In genomic region chr14:20836668-20837338, GRCh38 we compare ENCODE assay signal across 10 cellular contexts. TPM values are rescaled to one million over a fixed set of nuclear protein-coding genes. Genes with fewer than 3 reads are reported as not detected.
DNase-seq lines count a peak whose midpoint lies in the region; ATAC-seq, FAIRE-seq and TF ChIP-seq lines count a peak whose summit lies in the region.
"Had no signal": no experiment of that assay in that cellular context is flagged by ENCODE, and none has a peak within 500 bp of the region (broad histone marks: within the 10 kb centered on the region; RNA-seq: fewer than 3 reads in every experiment).

No MANE protein-coding gene starts in this region.

- TF ChIP-seq RAD21 in IMR-90 (IDR thresholded peaks at IDR 0.05; ENCODE audit: low read length) (no peak), H1 (IDR thresholded peaks at IDR 0.05 in 1 of 2, conservative IDR thresholded peaks at IDR 0.05 in 1 of 2; ENCODE audit: low read depth in 2 of 2, low read length in 2 of 2) (peak; percentile 47 to 59)

- no peaks in the 10 kb centered on the region for H3K27me3 ChIP-seq in IMR-90 (ENCODE audit: control insufficient read depth, insufficient read depth, low read length)
- no peaks in the 10 kb centered on the region for H3K27me3 ChIP-seq in H1 (replicated peaks in 1 of 4; ENCODE audit: control insufficient read depth in 3 of 4, extremely low read depth in 1 of 4, insufficient read depth in 3 of 4, low read length in 3 of 4)

- no peak overlapping the region for H3K23ac ChIP-seq in IMR-90 (ENCODE audit: low read depth, low read length)
- H3K23ac ChIP-seq in H1 (ENCODE audit: insufficient read length): no peak overlapping the region

- no peak overlapping the region for H3K4me3 ChIP-seq in IMR-90 (ENCODE audit: insufficient read depth, low read depth, low read length)
- no peak overlapping the region for H3K4me3 ChIP-seq in H1 (ENCODE audit: extremely low read depth in 1 of 4, insufficient read depth in 2 of 4, low read depth in 3 of 4, low read length in 4 of 4)
- H3K4me3 ChIP-seq: GM12878 had no signal

- H4K20me1 ChIP-seq in IMR-90 (ENCODE audit: insufficient read depth, low read length) (no peaks in the 10 kb centered on the region), H1 (replicated peaks in 1 of 2; ENCODE audit: control insufficient read depth in 1 of 2, insufficient read depth in 2 of 2, low read length in 2 of 2) (no peaks in the 10 kb centered on the region)

- H2AFZ ChIP-seq in IMR-90 (replicated peaks; ENCODE audit: low read length, poor library complexity) (no peak overlapping the region), H1 (ENCODE audit: low read length) (peak overlapping the region; percentile 83; the same call in 1 of the 2 replicates)

- no TSS peak for BruUV-seq in IMR-90 (replicated peaks; lab: Mats Ljungman, UMichigan)

- H3K4me2 ChIP-seq in IMR-90 (ENCODE audit: low read depth, low read length) (no peak overlapping the region), H1 (ENCODE audit: insufficient read depth in 1 of 2, low read depth in 2 of 2, low read length in 2 of 2) (no peak overlapping the region)

- no peaks in the 10 kb centered on the region for H3K79me2 ChIP-seq in H1 (ENCODE audit: control insufficient read depth in 1 of 2, insufficient read depth in 2 of 2, low read length in 2 of 2)

- H3K79me1 ChIP-seq in IMR-90 (ENCODE audit: low read depth in 1 of 2, low read length in 2 of 2) (no peaks in the 10 kb centered on the region), H1 (ENCODE audit: low read depth, low read length) (no peaks in the 10 kb centered on the region)

- dilution Hi-C loops in IMR-90 (cut with HindIII; ENCODE audit: low sequenced_read_pairs, unreplicated experiment): no loop called here

- CTCF ChIA-PET in IMR-90 (lab: Yijun Ruan, JAX) (no interaction called here), H1 (lab: Charles Lee; ENCODE audit: partially characterized antibody) (interaction anchor here (0.5 to 3.2 kb wide), 20 partner anchors 12 to 232 kb away, joined by 3 to 16 read pairs (median 4); no protein-coding TSS in a partner anchor)

- H2BK20ac ChIP-seq in IMR-90 (ENCODE audit: low read depth, low read length) (no peak overlapping the region), H1 (ENCODE audit: low read length) (peak overlapping the region; percentile 48; the same call in 1 of the 2 replicates)

- WGBS in IMR-90 (ENCODE audit: extremely low coverage in 2 of 2, insufficient read length in 1 of 2), 2 experiments: 83% methylated on average over 1 of the region's 5 CpGs; no CpG with 5 or more reads in 1 of the 2 experiments
- 58% methylated on average over 5 of the region's 5 CpGs; no CpG with 5 or more reads in 1 of the 2 experiments for WGBS in H1 (ENCODE audit: extremely low coverage in 1 of 2, insufficient coverage in 1 of 2, insufficient read length in 1 of 2, insufficient replicate concordance in 2 of 2, low coverage in 1 of 2, low lambda C conversion rate in 2 of 2, missing lambda C conversion rate in 1 of 2), 2 experiments

- TF ChIP-seq EP300 in H1 (IDR thresholded peaks at IDR 0.05; ENCODE audit: borderline replicate concordance in 1 of 2, low read depth in 2 of 2, low read length in 2 of 2): no peak

- H2BK120ac ChIP-seq in IMR-90 (ENCODE audit: low read depth, low read length): no peak overlapping the region
- peak overlapping the region; percentile 72 for H2BK120ac ChIP-seq in H1 (replicated peaks; ENCODE audit: low read depth, low read length)

- no peak for TF ChIP-seq POLR2A in IMR-90 (IDR thresholded peaks at IDR 0.05; ENCODE audit: low read depth, low read length)
- TF ChIP-seq POLR2A in H1 (IDR thresholded peaks at IDR 0.05; ENCODE audit: control extremely low read depth in 1 of 2, low read depth in 2 of 2, low read length in 2 of 2): no peak

- H3K18ac ChIP-seq in IMR-90 (ENCODE audit: low read depth, low read length) (no peak overlapping the region), H1 (ENCODE audit: extremely low read depth, low read length) (peak overlapping the region; percentile 60; the same call in 1 of the 2 replicates)

- no peak for ATAC-seq in IMR-90 (ENCODE audit: low read depth)
- no peak for ATAC-seq in HG02571 (IDR thresholded peaks at IDR 0.05; ENCODE audit: unreplicated experiment)
- ATAC-seq: GM12878 had no signal

- H3K9me1 ChIP-seq in IMR-90 (ENCODE audit: insufficient read depth, low read length): no peaks in the 10 kb centered on the region

- H3K36me3 ChIP-seq in IMR-90 (ENCODE audit: control insufficient read depth, insufficient read depth, low read length) (no peaks in the 10 kb centered on the region), H1 (ENCODE audit: control insufficient read depth in 2 of 4, insufficient read depth in 4 of 4, low read length in 3 of 4) (no peaks in the 10 kb centered on the region)

- TF ChIP-seq CTCF in IMR-90 (conservative IDR thresholded peaks at IDR 0.05; ENCODE audit: low read depth, low read length): 0 out of 2 replicates have a peak, but pooled peaks have one; percentile 29
- peak in 2 of 3 experiments; percentile 53 to 57; a peak in 3 of 4 replicates for TF ChIP-seq CTCF in H1 (IDR thresholded peaks at IDR 0.05; ENCODE audit: control extremely low read depth in 1 of 3, insufficient read depth in 1 of 3, low read depth in 1 of 3, low read length in 3 of 3)
- TF ChIP-seq CTCF in GM10266 (IDR thresholded peaks at IDR 0.05; ENCODE audit: control insufficient read depth, insufficient read depth, low read depth, missing control alignments): no peak

- no peak overlapping the region for H3K27ac ChIP-seq in IMR-90 (ENCODE audit: insufficient read depth, low read length)
- H3K27ac ChIP-seq in H1 (ENCODE audit: low read depth, low read length): no peak overlapping the region

- 0 out of 2 replicates have a peak overlapping the region, but pooled peaks have one; percentile 60 for H2BK12ac ChIP-seq in H1 (ENCODE audit: low read depth, low read length)

- H3K9me3 ChIP-seq in IMR-90 (ENCODE audit: control insufficient read depth, insufficient read depth, low read length) (no peaks in the 10 kb centered on the region), H1 (ENCODE audit: insufficient read depth in 2 of 2, low read depth in 1 of 2, low read length in 1 of 2) (no peaks in the 10 kb centered on the region)

- no peaks in the 10 kb centered on the region for H3K4me1 ChIP-seq in IMR-90 (ENCODE audit: control insufficient read depth, insufficient read depth, low read length)
- H3K4me1 ChIP-seq in H1 (replicated peaks in 1 of 4; ENCODE audit: control insufficient read depth in 3 of 4, insufficient read depth in 4 of 4, low read length in 3 of 4): peaks cover 0 to 7% (median 0%) of the 10 kb centered on the region in 4 experiments; a peak in 1 of 7 replicates

- in situ Hi-C loops in IMR-90 (cut with MboI; ENCODE audit: low sequenced_read_pairs): no loop called here

- no peaks in the 10 kb centered on the region; the same call in 1 of the 2 replicates for H3K23me2 ChIP-seq in H1 (ENCODE audit: low read depth, low read length)

- no peak overlapping the region for H2BK5ac ChIP-seq in IMR-90 (ENCODE audit: low read depth, low read length, poor library complexity, severe bottlenecking)
- peak overlapping the region; percentile 52; the same call in 1 of the 2 replicates for H2BK5ac ChIP-seq in H1 (ENCODE audit: low read depth, low read length)

- H3K56ac ChIP-seq in IMR-90 (ENCODE audit: extremely low read depth, insufficient read depth, low read length) (no peak overlapping the region), H1 (replicated peaks; ENCODE audit: insufficient read length, low read depth, low read length) (no peak overlapping the region)

- no peak overlapping the region for H2AK9ac ChIP-seq in IMR-90 (replicated peaks; ENCODE audit: low read depth, low read length, poor library complexity)

- no peak overlapping the region for H3K4ac ChIP-seq in IMR-90 (ENCODE audit: low read depth, low read length)
- no peak overlapping the region for H3K4ac ChIP-seq in H1 (replicated peaks; ENCODE audit: insufficient read length, low read depth, low read length)

- no peak overlapping the region for H4K5ac ChIP-seq in IMR-90 (ENCODE audit: low read depth, low read length)
- no peak overlapping the region for H4K5ac ChIP-seq in H1 (ENCODE audit: insufficient read length, low read depth, low read length)

- peak; percentile 58 for DNase-seq in Ammon's horn (ENCODE audit: low spot score)
- DNase-seq in IMR-90: peak; percentile 18
- DNase-seq in H1 (ENCODE audit: low read depth in 1 of 2, low spot score in 2 of 2): no peak
- DNase-seq in midbrain (lab: John Stamatoyannopoulos, UW): peak; percentile 66
- DNase-seq in activated naive CD4-positive, alpha-beta T cell (lab: John Stamatoyannopoulos, UW): no peak
- no peak for DNase-seq in GM10266 (ENCODE audit: extremely low spot score)
- no peak for DNase-seq in GDM1 (lab: John Stamatoyannopoulos, UW)
- DNase-seq: stimulated activated CD4-positive, alpha-beta T cell treated with anti-CD3 and anti-CD28 coated beads, Interleukin-4, amount 100 ng/mL, for 4 hours had no signal

- H3K14ac ChIP-seq in IMR-90 (replicated peaks; ENCODE audit: low read depth, low read length) (no peak overlapping the region), H1 (ENCODE audit: insufficient read length) (no peak overlapping the region)

- H4K91ac ChIP-seq in IMR-90 (ENCODE audit: insufficient read depth, low read depth, low read length) (no peak overlapping the region), H1 (replicated peaks; ENCODE audit: insufficient read length, low read length) (no peak overlapping the region)

- POLR2A ChIA-PET in IMR-90 (lab: Charles Lee; ENCODE audit: unreplicated experiment) (no interaction called here), H1 (lab: Charles Lee; ENCODE audit: partially characterized antibody) (interaction anchor here (0.9 kb wide), 1 partner anchor 21 kb away, joined by 3 read pairs; no protein-coding TSS in a partner anchor)

- peak; percentile 36 for FAIRE-seq in H1 (lab: Jason Lieb, UNC)
- FAIRE-seq: GM12878 had no signal

- no peak overlapping the region for H2BK15ac ChIP-seq in IMR-90 (ENCODE audit: low read depth, low read length)
- H2BK15ac ChIP-seq in H1 (ENCODE audit: low read length): peak overlapping the region; percentile 88; the same call in 1 of the 2 replicates

- intact Hi-C loops in IMR-90 (cut with micrococcal nuclease): no loop called here

- H3K9ac ChIP-seq in IMR-90 (ENCODE audit: low read depth, low read length): no peak overlapping the region
- H3K9ac ChIP-seq in H1 (replicated peaks in 1 of 4; ENCODE audit: extremely low read depth in 1 of 4, low read depth in 3 of 4, low read length in 3 of 4): no peak overlapping the region

- H2AK5ac ChIP-seq in IMR-90 (ENCODE audit: low read depth, low read length) (no peak overlapping the region), H1 (ENCODE audit: low read depth, low read length) (no peak overlapping the region)

- H4K8ac ChIP-seq in IMR-90 (ENCODE audit: low read depth in 2 of 2, low read length in 2 of 2) (no peak overlapping the region), H1 (ENCODE audit: extremely low read depth, insufficient read depth, low read length) (no peak overlapping the region)

RNA-seq across cellular contexts. Expression of gene RNASE1, which starts 34.2 kb away (rescaled TPM):
- total RNA-seq in IMR-90 (2012; rRNA removed): not detected in 2 replicates
- polyA plus RNA-seq in IMR-90 (2012; rRNA removed) (not detected in 2 replicates), H1 (2011; rRNA removed) (10.2 and 13.4 TPM in 2 replicates)
- polyA plus RNA-seq in IMR-90 (2012; cell fraction: cytosol; rRNA removed): not detected in 2 replicates
- polyA plus RNA-seq in IMR-90 (2012; cell fraction: nucleus; rRNA removed; ENCODE audit: low replicate concordance): not detected in 2 replicates
- total RNA-seq in H1 (2021; fragmentation: NEBNext Ultra II Directional; extraction: Animal tissue kit (Norgen Biotek cat#: 25700)): 2.2 and 3.0 TPM in 2 replicates
- 9.9 TPM for polyA plus RNA-seq in H1 (2011; cell fraction: cytosol; rRNA removed)
- 44.7 TPM for polyA plus RNA-seq in H1 (2011; cell fraction: nucleus; rRNA removed)
- polyA plus RNA-seq in H1 (2012, experiment 1 of 2): 5.2 to 10.2 TPM (median 9.3 TPM) in 4 replicates
- polyA plus RNA-seq in H1 (2012, experiment 2 of 2): 3.0 TPM
- polyA plus RNA-seq in H1 (2013, experiment 1 of 2): 0.87 TPM
- polyA plus RNA-seq in H1 (2013, experiment 2 of 2): 0.85 TPM
- 6.5 and 7.7 TPM in 2 replicates for polyA minus RNA-seq in H1 (2011; rRNA and poly(A)+ RNA removed)
- polyA minus RNA-seq in H1 (2011; cell fraction: cytosol; rRNA and poly(A)+ RNA removed): not detected
- polyA minus RNA-seq in H1 (2011; cell fraction: nucleus; rRNA and poly(A)+ RNA removed): 3.8 TPM

RNA-seq across cellular contexts. Expression of gene RNASE3, which starts 54.4 kb away (rescaled TPM):
- not detected in 2 replicates for total RNA-seq in IMR-90 (2012; rRNA removed)
- polyA plus RNA-seq in IMR-90 (2012; rRNA removed) (not detected in 2 replicates), H1 (2011; rRNA removed) (not detected in 2 replicates)
- polyA plus RNA-seq in IMR-90 (2012; cell fraction: cytosol; rRNA removed): not detected in 2 replicates
- not detected in 2 replicates for polyA plus RNA-seq in IMR-90 (2012; cell fraction: nucleus; rRNA removed; ENCODE audit: low replicate concordance)
- total RNA-seq in H1 (2021; fragmentation: NEBNext Ultra II Directional; extraction: Animal tissue kit (Norgen Biotek cat#: 25700)): not detected in 2 replicates
- polyA plus RNA-seq in H1 (2011; cell fraction: cytosol; rRNA removed): not detected
- not detected for polyA plus RNA-seq in H1 (2011; cell fraction: nucleus; rRNA removed)
- not detected in 4 replicates for polyA plus RNA-seq in H1 (2012, experiment 1 of 2)
- polyA plus RNA-seq in H1 (2012, experiment 2 of 2): not detected
- not detected for polyA plus RNA-seq in H1 (2013, experiment 1 of 2)
- polyA plus RNA-seq in H1 (2013, experiment 2 of 2): not detected
- not detected in 2 replicates for polyA minus RNA-seq in H1 (2011; rRNA and poly(A)+ RNA removed)
- polyA minus RNA-seq in H1 (2011; cell fraction: cytosol; rRNA and poly(A)+ RNA removed): not detected
- not detected for polyA minus RNA-seq in H1 (2011; cell fraction: nucleus; rRNA and poly(A)+ RNA removed)
- total RNA-seq: GM12878 had no signal
- polyA plus RNA-seq: GM12878 had no signal

RNA-seq across cellular contexts. Expression of gene RNASE6, which starts 55.7 kb away (rescaled TPM):
- total RNA-seq in IMR-90 (2012; rRNA removed): not detected in 2 replicates
- not detected in 2 replicates for polyA plus RNA-seq in IMR-90 (2012; rRNA removed)
- not detected in 2 replicates for polyA plus RNA-seq in IMR-90 (2012; cell fraction: cytosol; rRNA removed)
- polyA plus RNA-seq in IMR-90 (2012; cell fraction: nucleus; rRNA removed; ENCODE audit: low replicate concordance): not detected in 2 replicates
- total RNA-seq in H1 (2021; fragmentation: NEBNext Ultra II Directional; extraction: Animal tissue kit (Norgen Biotek cat#: 25700)): not detected in 2 replicates
- 0.12 TPM in 1 of 2 replicates, not detected in the other for polyA plus RNA-seq in H1 (2011; rRNA removed)
- polyA plus RNA-seq in H1 (2011; cell fraction: cytosol; rRNA removed): not detected
- polyA plus RNA-seq in H1 (2011; cell fraction: nucleus; rRNA removed): not detected
- polyA plus RNA-seq in H1 (2012, experiment 1 of 2): not detected in 4 replicates
- polyA plus RNA-seq in H1 (2012, experiment 2 of 2): 0.25 TPM
- polyA plus RNA-seq in H1 (2013, experiment 1 of 2): 0.22 TPM
- polyA plus RNA-seq in H1 (2013, experiment 2 of 2): 0.42 TPM
- not detected in 2 replicates for polyA minus RNA-seq in H1 (2011; rRNA and poly(A)+ RNA removed)
- polyA minus RNA-seq in H1 (2011; cell fraction: cytosol; rRNA and poly(A)+ RNA removed): not detected
- not detected for polyA minus RNA-seq in H1 (2011; cell fraction: nucleus; rRNA and poly(A)+ RNA removed)

Comparison
In these comparisons a context has a peak if more than half of its experiments do, and no peak if none do; other contexts are left out.
1. DNase-seq: peak in Ammon's horn (single experiment), IMR-90 (single experiment) and midbrain (single experiment); none in H1 (0 of 2), activated naive CD4-positive, alpha-beta T cell (0 of 4), GM10266 (single experiment) and GDM1 (single experiment).